8 cellular contexts compared by ENCODE assay signal in the genomic region with DNA sequence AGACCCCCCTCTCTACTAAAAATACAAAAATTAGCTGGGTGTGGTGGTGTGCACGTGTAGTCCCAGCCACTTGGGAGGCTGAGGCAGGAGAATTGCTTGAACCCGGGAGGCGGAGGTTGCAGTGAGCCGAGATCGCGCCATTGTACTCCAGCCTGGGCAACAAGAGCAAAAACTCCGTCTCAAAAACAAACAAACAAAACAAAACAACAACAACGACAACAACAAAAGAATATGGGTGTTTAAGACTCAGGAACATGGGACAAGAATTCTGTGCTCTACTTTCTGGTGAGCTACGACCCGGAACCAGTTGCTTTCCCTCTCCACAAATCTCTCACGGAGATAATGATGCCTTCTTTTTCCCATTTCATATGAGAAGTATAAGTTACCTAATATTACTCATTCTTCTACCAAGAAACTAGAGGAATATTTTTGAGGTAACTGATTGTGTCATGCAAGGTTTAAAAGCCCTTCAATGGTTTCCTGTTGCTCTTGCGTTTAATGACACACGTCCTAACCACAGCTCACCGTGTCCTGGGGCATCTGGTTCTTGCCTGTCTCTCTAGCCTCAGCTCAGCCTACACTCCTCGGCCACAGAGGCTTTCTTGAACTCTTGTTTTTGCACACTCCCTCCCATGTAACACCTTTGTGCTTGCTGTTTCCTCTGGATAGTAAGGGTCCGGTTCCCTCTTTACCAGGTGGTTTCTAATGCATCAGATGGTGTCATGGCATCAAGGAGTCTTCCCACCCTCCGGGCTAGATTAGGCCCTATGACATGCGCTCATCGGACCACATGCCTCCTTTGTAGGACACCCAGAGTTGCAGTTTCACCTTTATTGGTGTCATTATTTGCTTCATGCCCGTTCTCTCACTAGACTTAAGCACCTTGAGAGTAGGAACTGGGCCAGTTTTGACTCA.
A peak's percentile ranks its signal among the peaks of the same experiment; 100 is the strongest.
DNase-seq lines count a peak whose midpoint lies in the region; ATAC-seq lines count a peak whose summit lies in the region.

No MANE protein-coding gene starts in this region.

- H3K27ac Mint-ChIP-seq in naive thymus-derived CD8-positive, alpha-beta T cell: peak overlapping the region; percentile 68 to 97 (median 88)

- H3K36me3 Mint-ChIP-seq in naive thymus-derived CD8-positive, alpha-beta T cell: no peaks in the 10 kb centered on the region

- POLR2A ChIA-PET in naive thymus-derived CD8-positive, alpha-beta T cell (lab: Charles Lee): interaction anchor here (0.7 to 1.5 kb wide), 2 partner anchors 22 to 132 kb away, joined by 3 to 4 read pairs; no protein-coding TSS in a partner anchor

- peak overlapping the region in 9 of 10 donors; percentile 3 to 71 (median 30) for H3K4me3 Mint-ChIP-seq in naive thymus-derived CD8-positive, alpha-beta T cell

- intact Hi-C loops in sciatic nerve (cut with DNase I): no loop called here

- ATAC-seq in HG03575 (IDR thresholded peaks at IDR 0.05; ENCODE audit: extremely low read depth, insufficient number of reproducible peaks, low FRiP score, unreplicated experiment) (peak; percentile 52), sciatic nerve (no peak)
- peak; percentile 77 to 92 for ATAC-seq in naive thymus-derived CD8-positive, alpha-beta T cell

- peaks cover 0 to 1% (median 0%) of the 10 kb centered on the region in 9 donors for H3K9me3 Mint-ChIP-seq in naive thymus-derived CD8-positive, alpha-beta T cell

- peaks cover 0 to 2% (median 0%) of the 10 kb centered on the region in 5 donors for H3K27me3 Mint-ChIP-seq in naive thymus-derived CD8-positive, alpha-beta T cell

- DNase-seq in NK-92 treated with Interleukin-12 subunit alpha and Interleukin-12 subunit beta, amount 100 ng/mL, for 24 hours (lab: John Stamatoyannopoulos, UW): peak; percentile 74
- DNase-seq in NK-92 (lab: John Stamatoyannopoulos, UW; ENCODE audit: unreplicated experiment): no peak
- DNase-seq in activated T-cell treated with anti-CD3 and anti-CD28 coated beads for 4 hours: peak; percentile 38
- DNase-seq in naive thymus-derived CD8-positive, alpha-beta T cell: peak in 9 of 10 donors; percentile 6 to 76 (median 63)
- DNase-seq in effector CD8-positive, alpha-beta T cell (lab: John Stamatoyannopoulos, UW): no peak
- no peak for DNase-seq in sciatic nerve (ENCODE audit: low spot score)
- DNase-seq in retina: no peak

- peaks cover 21 to 50% (median 35%) of the 10 kb centered on the region in 4 donors for H3K4me1 Mint-ChIP-seq in naive thymus-derived CD8-positive, alpha-beta T cell

Comparison
In these comparisons a context has a peak if more than half of its experiments do, and no peak if none do; other contexts are left out.
1. DNase-seq: peak in NK-92 treated with Interleukin-12 subunit alpha and Interleukin-12 subunit beta, amount 100 ng/mL, for 24 hours (single experiment), activated T-cell treated with anti-CD3 and anti-CD28 coated beads for 4 hours (single experiment) and naive thymus-derived CD8-positive, alpha-beta T cell (9 of 10); none in NK-92 (single experiment), effector CD8-positive, alpha-beta T cell (single experiment), sciatic nerve (single experiment) and retina (single experiment).